In the genomic region with DNA sequence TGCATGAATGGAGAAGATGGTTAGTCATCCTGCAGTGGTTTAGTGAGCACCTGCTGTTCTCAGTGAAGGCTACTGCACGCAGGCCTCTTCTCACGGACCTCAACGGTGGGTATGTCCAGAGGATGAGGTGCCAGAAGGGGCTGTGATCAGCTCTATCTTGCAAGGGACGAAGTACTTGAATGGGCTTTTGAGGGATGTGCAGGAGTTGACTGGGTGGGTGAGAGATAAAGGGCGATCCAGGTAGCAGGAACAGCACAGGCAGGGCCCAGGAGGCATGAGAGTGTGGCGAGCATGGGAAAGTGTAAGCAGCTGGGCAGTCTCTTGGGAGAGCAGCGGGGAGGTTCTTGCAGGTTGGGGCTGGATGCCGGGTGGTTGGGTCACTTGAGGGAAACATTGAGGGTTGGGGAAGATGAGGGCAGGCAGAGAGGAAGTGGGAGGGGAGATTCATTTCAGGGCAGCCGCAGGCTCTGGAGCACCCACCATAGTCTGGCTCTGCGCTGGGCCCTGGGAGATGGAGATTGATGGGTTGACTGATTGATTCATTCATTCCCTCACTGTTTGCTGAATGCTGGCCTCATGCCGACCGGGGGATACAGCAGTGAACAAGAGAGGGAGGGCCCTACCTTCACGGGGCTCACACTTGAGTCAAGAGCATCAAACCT, we compare ENCODE assay signal across 10 cellular contexts.
DNase-seq lines count a peak whose midpoint lies in the region; ATAC-seq and TF ChIP-seq lines count a peak whose summit lies in the region.
"Had no signal": no experiment of that assay in that cellular context is flagged by ENCODE, and none has a peak within 500 bp of the region (broad histone marks: within the 10 kb centered on the region; RNA-seq: fewer than 3 reads in every experiment).

No MANE protein-coding gene starts in this region.

- TF ChIP-seq CTCF in HEK293 (tag by site-specific recombination; IDR thresholded peaks at IDR 0.05): no peak
- no peak for TF ChIP-seq CTCF in mesothelial cell of epicardium (IDR thresholded peaks at IDR 0.05; ENCODE audit: unreplicated experiment)

- peak; percentile 94 for DNase-seq in NAMALWA (ENCODE audit: low spot score)
- DNase-seq in mesothelial cell of epicardium (ENCODE audit: low spot score in 2 of 2, unreplicated experiment in 2 of 2): no peak
- DNase-seq in activated naive CD4-positive, alpha-beta T cell treated with anti-CD3 and anti-CD28 coated beads, Interleukin-2, amount 50 U/mL, for 72 hours (ENCODE audit: low spot score in 2 of 2): no peak
- no peak for DNase-seq in activated CD4-positive, alpha-beta T cell treated with anti-CD3 and anti-CD28 coated beads for 1 hour
- no peak for DNase-seq in Right ventricle myocardium superior
- DNase-seq in cerebellum (ENCODE audit: low spot score): no peak
- DNase-seq: NCI-H1105 had no signal

- ATAC-seq in GM18868 (IDR thresholded peaks at IDR 0.05; ENCODE audit: unreplicated experiment) (peak; percentile 72), Right ventricle myocardium superior (ENCODE audit: poor library complexity) (no peak)
- no peak for ATAC-seq in activated naive CD4-positive, alpha-beta T cell treated with anti-CD3 and anti-CD28 coated beads, Interleukin-2, amount 50 U/mL, for 72 hours

- H3K4me1 Mint-ChIP-seq in mesothelial cell of epicardium: peaks cover 68% of the 10 kb centered on the region

- H3K36me3 ChIP-seq in HEK293 (ENCODE audit: control insufficient read depth in 2 of 2, insufficient read depth in 1 of 2, low read length in 2 of 2): no peaks in the 10 kb centered on the region

- CTCF ChIA-PET in HEK293 (lab: Yijun Ruan, JAX): interaction anchor here (0.7 to 1.1 kb wide), 2 partner anchors 17 to 18 kb away, joined by 3 to 6 read pairs; no protein-coding TSS in a partner anchor

- intact Hi-C loops in Right ventricle myocardium superior (cut with DNase I): loop anchor here (5.0 kb wide), 1 partner anchor 95 kb away; no protein-coding TSS in a partner anchor

- H3K4me3 ChIP-seq in HEK293 (ENCODE audit: low read depth, low read length): no peak overlapping the region

- H3K4me1 ChIP-seq in HEK293 (ENCODE audit: control insufficient read depth, insufficient read depth, low read length): peaks cover 14% of the 10 kb centered on the region
- H3K4me1 ChIP-seq: parathyroid adenoma had no signal

- H3K27ac Mint-ChIP-seq in mesothelial cell of epicardium: peak overlapping the region; percentile 98
- H3K27ac Mint-ChIP-seq in activated naive CD4-positive, alpha-beta T cell treated with anti-CD3 and anti-CD28 coated beads, Interleukin-2, amount 50 U/mL, for 72 hours: no peak overlapping the region

- no peaks in the 10 kb centered on the region for H3K36me3 Mint-ChIP-seq in mesothelial cell of epicardium
- no peaks in the 10 kb centered on the region for H3K36me3 Mint-ChIP-seq in activated naive CD4-positive, alpha-beta T cell treated with anti-CD3 and anti-CD28 coated beads, Interleukin-2, amount 50 U/mL, for 72 hours

- no peaks in the 10 kb centered on the region for H3K27me3 Mint-ChIP-seq in mesothelial cell of epicardium (ENCODE audit: low read depth)

- H3K9me3 ChIP-seq in HEK293 (ENCODE audit: control insufficient read depth, insufficient read depth, low read depth, low read length): no peaks in the 10 kb centered on the region

- no peaks in the 10 kb centered on the region for H3K9me3 Mint-ChIP-seq in mesothelial cell of epicardium
- peaks cover 0 to 8% of the 10 kb centered on the region in 2 donors for H3K9me3 Mint-ChIP-seq in activated naive CD4-positive, alpha-beta T cell treated with anti-CD3 and anti-CD28 coated beads, Interleukin-2, amount 50 U/mL, for 72 hours

- no peak overlapping the region for H3K4me3 Mint-ChIP-seq in mesothelial cell of epicardium

- peak overlapping the region; percentile 42; the same call in 1 of the 2 replicates for H3K27ac ChIP-seq in HEK293 (ENCODE audit: extremely low read depth, low read depth, low read length)
- H3K27ac ChIP-seq: parathyroid adenoma had no signal

- POLR2A ChIA-PET in HEK293 (lab: Yijun Ruan, JAX): interaction anchor here (0.5 to 0.6 kb wide), 2 partner anchors 392 to 717 kb away, joined by 3 to 5 read pairs; no protein-coding TSS in a partner anchor

TF ChIP-seq in HEK293, 187 proteins besides CTCF, POLR2A, EP300 and RAD21 (continues in another document):
- peak; percentile 74 for TF ChIP-seq ZBTB17 (tag by site-specific recombination; IDR thresholded peaks at IDR 0.05)
- TF ChIP-seq ZNF664 (tag by site-specific recombination; IDR thresholded peaks at IDR 0.05): peak; percentile 100
- 0 out of 2 replicates have a peak, but pooled peaks have one; percentile 15 for TF ChIP-seq ZNF335 (tag by site-specific recombination; conservative IDR thresholded peaks at IDR 0.05)
- TF ChIP-seq ZNF10 (tag by site-specific recombination; IDR thresholded peaks at IDR 0.05): 0 out of 2 replicates have a peak, but pooled peaks have one; percentile 26
- no peak; the same call in 1 of the 2 replicates for TF ChIP-seq ZBTB8A (tag by site-specific recombination; IDR thresholded peaks at IDR 0.05)
- peak; percentile 63; the same call in 1 of the 2 replicates for TF ChIP-seq SP7 (tag by site-specific recombination; IDR thresholded peaks at IDR 0.05)
- TF ChIP-seq ZNF366 (tag by site-specific recombination; conservative IDR thresholded peaks at IDR 0.05): no peak
- TF ChIP-seq KLF10 (tag by site-specific recombination; IDR thresholded peaks at IDR 0.05): no peak
- TF ChIP-seq, protein P1, sequence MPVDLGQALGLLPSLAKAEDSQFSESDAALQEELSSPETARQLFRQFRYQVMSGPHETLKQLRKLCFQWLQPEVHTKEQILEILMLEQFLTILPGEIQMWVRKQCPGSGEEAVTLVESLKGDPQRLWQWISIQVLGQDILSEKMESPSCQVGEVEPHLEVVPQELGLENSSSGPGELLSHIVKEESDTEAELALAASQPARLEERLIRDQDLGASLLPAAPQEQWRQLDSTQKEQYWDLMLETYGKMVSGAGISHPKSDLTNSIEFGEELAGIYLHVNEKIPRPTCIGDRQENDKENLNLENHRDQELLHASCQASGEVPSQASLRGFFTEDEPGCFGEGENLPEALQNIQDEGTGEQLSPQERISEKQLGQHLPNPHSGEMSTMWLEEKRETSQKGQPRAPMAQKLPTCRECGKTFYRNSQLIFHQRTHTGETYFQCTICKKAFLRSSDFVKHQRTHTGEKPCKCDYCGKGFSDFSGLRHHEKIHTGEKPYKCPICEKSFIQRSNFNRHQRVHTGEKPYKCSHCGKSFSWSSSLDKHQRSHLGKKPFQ (tag by site-specific recombination; IDR thresholded peaks at IDR 0.05): peak; percentile 44; the same call in 1 of the 2 replicates
- TF ChIP-seq ZNF223 (tag by site-specific recombination; IDR thresholded peaks at IDR 0.05): peak; percentile 58; the same call in 1 of the 2 replicates
- TF ChIP-seq, protein P2, sequence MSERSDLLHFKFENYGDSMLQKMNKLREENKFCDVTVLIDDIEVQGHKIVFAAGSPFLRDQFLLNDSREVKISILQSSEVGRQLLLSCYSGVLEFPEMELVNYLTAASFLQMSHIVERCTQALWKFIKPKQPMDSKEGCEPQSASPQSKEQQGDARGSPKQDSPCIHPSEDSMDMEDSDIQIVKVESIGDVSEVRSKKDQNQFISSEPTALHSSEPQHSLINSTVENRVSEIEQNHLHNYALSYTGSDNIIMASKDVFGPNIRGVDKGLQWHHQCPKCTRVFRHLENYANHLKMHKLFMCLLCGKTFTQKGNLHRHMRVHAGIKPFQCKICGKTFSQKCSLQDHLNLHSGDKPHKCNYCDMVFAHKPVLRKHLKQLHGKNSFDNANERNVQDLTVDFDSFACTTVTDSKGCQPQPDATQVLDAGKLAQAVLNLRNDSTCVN (tag by site-specific recombination; optimal IDR thresholded peaks at IDR 0.05): peak; percentile 8
- peak; percentile 99 for TF ChIP-seq ZSCAN16 (tag by site-specific recombination; IDR thresholded peaks at IDR 0.05)
- TF ChIP-seq ZNF341 (tag by site-specific recombination; IDR thresholded peaks at IDR 0.05; ENCODE audit: low read depth): peak; percentile 47; the same call in 1 of the 2 replicates
- TF ChIP-seq ZNF596 (tag by site-specific recombination; IDR thresholded peaks at IDR 0.05): no peak
- TF ChIP-seq, protein P3, sequence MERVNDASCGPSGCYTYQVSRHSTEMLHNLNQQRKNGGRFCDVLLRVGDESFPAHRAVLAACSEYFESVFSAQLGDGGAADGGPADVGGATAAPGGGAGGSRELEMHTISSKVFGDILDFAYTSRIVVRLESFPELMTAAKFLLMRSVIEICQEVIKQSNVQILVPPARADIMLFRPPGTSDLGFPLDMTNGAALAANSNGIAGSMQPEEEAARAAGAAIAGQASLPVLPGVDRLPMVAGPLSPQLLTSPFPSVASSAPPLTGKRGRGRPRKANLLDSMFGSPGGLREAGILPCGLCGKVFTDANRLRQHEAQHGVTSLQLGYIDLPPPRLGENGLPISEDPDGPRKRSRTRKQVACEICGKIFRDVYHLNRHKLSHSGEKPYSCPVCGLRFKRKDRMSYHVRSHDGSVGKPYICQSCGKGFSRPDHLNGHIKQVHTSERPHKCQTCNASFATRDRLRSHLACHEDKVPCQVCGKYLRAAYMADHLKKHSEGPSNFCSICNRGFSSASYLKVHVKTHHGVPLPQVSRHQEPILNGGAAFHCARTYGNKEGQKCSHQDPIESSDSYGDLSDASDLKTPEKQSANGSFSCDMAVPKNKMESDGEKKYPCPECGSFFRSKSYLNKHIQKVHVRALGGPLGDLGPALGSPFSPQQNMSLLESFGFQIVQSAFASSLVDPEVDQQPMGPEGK (tag by site-specific recombination; IDR thresholded peaks at IDR 0.05): peak; percentile 24; the same call in 1 of the 2 replicates
- TF ChIP-seq, protein P4, sequence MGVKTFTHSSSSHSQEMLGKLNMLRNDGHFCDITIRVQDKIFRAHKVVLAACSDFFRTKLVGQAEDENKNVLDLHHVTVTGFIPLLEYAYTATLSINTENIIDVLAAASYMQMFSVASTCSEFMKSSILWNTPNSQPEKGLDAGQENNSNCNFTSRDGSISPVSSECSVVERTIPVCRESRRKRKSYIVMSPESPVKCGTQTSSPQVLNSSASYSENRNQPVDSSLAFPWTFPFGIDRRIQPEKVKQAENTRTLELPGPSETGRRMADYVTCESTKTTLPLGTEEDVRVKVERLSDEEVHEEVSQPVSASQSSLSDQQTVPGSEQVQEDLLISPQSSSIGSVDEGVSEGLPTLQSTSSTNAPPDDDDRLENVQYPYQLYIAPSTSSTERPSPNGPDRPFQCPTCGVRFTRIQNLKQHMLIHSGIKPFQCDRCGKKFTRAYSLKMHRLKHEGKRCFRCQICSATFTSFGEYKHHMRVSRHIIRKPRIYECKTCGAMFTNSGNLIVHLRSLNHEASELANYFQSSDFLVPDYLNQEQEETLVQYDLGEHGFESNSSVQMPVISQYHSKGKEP (tag by site-specific recombination; IDR thresholded peaks at IDR 0.05): peak; percentile 92
- peak; percentile 73 for TF ChIP-seq ZIC2 (tag by site-specific recombination; IDR thresholded peaks at IDR 0.05)
- TF ChIP-seq PRDM1 (tag by site-specific recombination; IDR thresholded peaks at IDR 0.05): 0 out of 2 replicates have a peak, but pooled peaks have one; percentile 30
- TF ChIP-seq ZNF2 (tag by site-specific recombination; IDR thresholded peaks at IDR 0.05): peak; percentile 53; the same call in 1 of the 2 replicates
